Comparison of ENCODE assay signal across 1 cellular context in genomic region chr9:129641751-129642585, GRCh38.
TF ChIP-seq lines count a peak whose summit lies in the region.

Gene ASB6, minus strand, starts transcription at chr9:129642151. Its CDS starts 152 bp downstream, at chr9:129641999.

TF ChIP-seq in K562, 482 proteins besides CTCF, POLR2A, EP300 and RAD21 (continued from another document):
- TF ChIP-seq CLOCK (CRISPR knock-in tag; IDR thresholded peaks at IDR 0.05; ENCODE audit: borderline replicate concordance), result no peak
- TF ChIP-seq MEIS2 (IDR thresholded peaks at IDR 0.05; ENCODE audit: partially characterized antibody), result peak; percentile 51
- peak; percentile 84 to 93; a peak in 2 of 4 replicates for TF ChIP-seq ZNF639 (CRISPR knock-in tag; conservative IDR thresholded peaks at IDR 0.05 in 1 of 2, IDR thresholded peaks at IDR 0.05 in 1 of 2)
- TF ChIP-seq ZBTB49 (CRISPR knock-in tag; IDR thresholded peaks at IDR 0.05; ENCODE audit: borderline replicate concordance), result peak; percentile 66; the same call in 1 of the 2 replicates
- 0 out of 2 replicates have a peak, but pooled peaks have one; percentile 3 for TF ChIP-seq SPI1 (IDR thresholded peaks at IDR 0.05; ENCODE audit: borderline replicate concordance, low read depth, low read length)
- TF ChIP-seq TGIF2 (CRISPR knock-in tag; IDR thresholded peaks at IDR 0.05), result peak; percentile 85; the same call in 1 of the 2 replicates
- TF ChIP-seq TEAD2 (tag; IDR thresholded peaks at IDR 0.05), result no peak
- TF ChIP-seq MBD2 (IDR thresholded peaks at IDR 0.05; ENCODE audit: borderline replicate concordance, low read depth), result 0 out of 2 replicates have a peak, but pooled peaks have one; percentile 46
- peak; percentile 96 for TF ChIP-seq RB1 (IDR thresholded peaks at IDR 0.05; ENCODE audit: low read depth)
- TF ChIP-seq ZNF696 (CRISPR knock-in tag; conservative IDR thresholded peaks at IDR 0.05), result no peak
- TF ChIP-seq TFAP4 (CRISPR knock-in tag; IDR thresholded peaks at IDR 0.05; ENCODE audit: borderline replicate concordance), result peak; percentile 96
- peak; percentile 59; the same call in 1 of the 2 replicates for TF ChIP-seq SMAD3 (CRISPR knock-in tag; conservative IDR thresholded peaks at IDR 0.05)
- TF ChIP-seq ATF1 (CRISPR knock-in tag; IDR thresholded peaks at IDR 0.05), result no peak; the same call in 1 of the 2 replicates
- peak; percentile 87 for TF ChIP-seq ATF1 (tag; IDR thresholded peaks at IDR 0.05)
- no peak for TF ChIP-seq TAF7 (tag; IDR thresholded peaks at IDR 0.05)
- TF ChIP-seq TCF7 (IDR thresholded peaks at IDR 0.05; ENCODE audit: borderline replicate concordance), result peak; percentile 79
- TF ChIP-seq POLR2G (IDR thresholded peaks at IDR 0.05; ENCODE audit: low read depth, low read length), result peak; percentile 84
